11 cellular contexts compared by ENCODE assay signal in genomic region chrX:23944234-23944633, GRCh38. TPM values are rescaled to one million over a fixed set of nuclear protein-coding genes. Genes with fewer than 3 reads are reported as not detected.
"Had no signal": no experiment of that assay in that cellular context is flagged by ENCODE, and none has a peak within 500 bp of the region (broad histone marks: within the 10 kb centered on the region; RNA-seq: fewer than 3 reads in every experiment).

No MANE protein-coding gene starts in this region.

- H3K9me3 Mint-ChIP-seq: GM23338, HFFc6 had no signal

- H3K4me3 Mint-ChIP-seq: GM23338, HFFc6, IgD-negative memory B cell had no signal

- DNase-seq: HFFc6, KBM-7 had no signal

- FAIRE-seq: H1, H54, HepG2 had no signal

- H3K36me3 Mint-ChIP-seq: IgD-negative memory B cell had no signal

- H2AFZ ChIP-seq: GM23338 had no signal

- H3K4me2 ChIP-seq: GM23338, KMS-11 had no signal

- H3K27ac Mint-ChIP-seq: GM23338, HFFc6, IgD-negative memory B cell had no signal

- H3K4me1 Mint-ChIP-seq: IgD-negative memory B cell had no signal

- H3K36me3 ChIP-seq: HAP-1 had no signal

- H3K27ac ChIP-seq: HL-60, KMS-11 had no signal

- H3K4me3 ChIP-seq: GM23338, HAP-1 had no signal

- H3K9ac ChIP-seq: KMS-11 had no signal

- H3K9me3 ChIP-seq: HAP-1 had no signal

RNA-seq across cellular contexts. Expression of gene CXorf58, which starts 36.4 kb away (rescaled TPM):
- total RNA-seq: H1, HepG2, HFFc6, HT1080 had no signal
